In the genomic region with DNA sequence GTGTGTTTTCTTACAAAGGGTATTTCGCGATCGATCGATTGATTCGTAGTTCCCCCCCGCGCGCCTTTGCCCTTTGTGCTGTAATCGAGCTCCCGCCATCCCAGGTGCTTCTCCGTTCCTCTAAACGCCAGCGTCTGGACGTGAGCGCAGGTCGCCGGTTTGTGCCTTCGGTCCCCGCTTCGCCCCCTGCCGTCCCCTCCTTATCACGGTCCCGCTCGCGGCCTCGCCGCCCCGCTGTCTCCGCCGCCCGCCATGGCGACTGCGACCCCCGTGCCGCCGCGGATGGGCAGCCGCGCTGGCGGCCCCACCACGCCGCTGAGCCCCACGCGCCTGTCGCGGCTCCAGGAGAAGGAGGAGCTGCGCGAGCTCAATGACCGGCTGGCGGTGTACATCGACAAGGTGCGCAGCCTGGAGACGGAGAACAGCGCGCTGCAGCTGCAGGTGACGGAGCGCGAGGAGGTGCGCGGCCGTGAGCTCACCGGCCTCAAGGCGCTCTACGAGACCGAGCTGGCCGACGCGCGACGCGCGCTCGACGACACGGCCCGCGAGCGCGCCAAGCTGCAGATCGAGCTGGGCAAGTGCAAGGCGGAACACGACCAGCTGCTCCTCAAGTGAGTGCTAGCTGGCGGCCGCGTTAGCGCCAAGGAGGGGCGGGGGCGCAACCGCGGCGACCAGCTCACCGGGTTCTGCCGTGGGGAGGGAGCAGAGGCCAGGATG, we compare ENCODE assay signal across 8 cellular contexts. TPM values are rescaled to one million over a fixed set of nuclear protein-coding genes. Genes with fewer than 3 reads are reported as not detected.
DNase-seq lines count a peak whose midpoint lies in the region; ATAC-seq and TF ChIP-seq lines count a peak whose summit lies in the region.

No MANE protein-coding gene starts in this region.

- H3K36me3 Mint-ChIP-seq in activated T-helper 17 cell treated with anti-CD3 and anti-CD28 coated beads, Interleukin-2, amount 50 U/mL, for 72 hours (ENCODE audit: low read depth): peaks cover 43% of the 10 kb centered on the region
- H3K36me3 Mint-ChIP-seq in natural killer cell: no peaks in the 10 kb centered on the region

- no peaks in the 10 kb centered on the region for H3K27me3 ChIP-seq in OCI-LY3 (ENCODE audit: low read depth, low read length)

- H3K27me3 Mint-ChIP-seq in activated T-helper 17 cell treated with anti-CD3 and anti-CD28 coated beads, Interleukin-2, amount 50 U/mL, for 72 hours: no peaks in the 10 kb centered on the region
- H3K27me3 Mint-ChIP-seq in natural killer cell (ENCODE audit: low read depth in 2 of 2): no peaks in the 10 kb centered on the region

- H3K79me2 ChIP-seq in OCI-LY3 (ENCODE audit: low read length): peaks cover 53% of the 10 kb centered on the region

- H3K27ac Mint-ChIP-seq in activated T-helper 17 cell treated with anti-CD3 and anti-CD28 coated beads, Interleukin-2, amount 50 U/mL, for 72 hours: peak overlapping the region; percentile 96
- peak overlapping the region; percentile 93 to 99 for H3K27ac Mint-ChIP-seq in natural killer cell

- H3K27ac ChIP-seq in OCI-LY3 (ENCODE audit: low read length): peak overlapping the region; percentile 97

- H3K9ac ChIP-seq in OCI-LY3 (ENCODE audit: low read length): peak overlapping the region; percentile 100

- intact Hi-C loops in natural killer cell (cut with micrococcal nuclease): no loop called here

- TF ChIP-seq CTCF in OCI-LY3 (IDR thresholded peaks at IDR 0.05; ENCODE audit: low read depth, low read length) (no peak), fibroblast of mammary gland (conservative IDR thresholded peaks at IDR 0.05; ENCODE audit: control insufficient read depth, insufficient read depth, low read depth, low read length) (no peak), natural killer cell (IDR thresholded peaks at IDR 0.05) (no peak)

- peaks cover 31% of the 10 kb centered on the region for H4K20me1 ChIP-seq in OCI-LY3 (ENCODE audit: insufficient read depth, low read length)

- no peaks in the 10 kb centered on the region for H3K9me3 Mint-ChIP-seq in activated T-helper 17 cell treated with anti-CD3 and anti-CD28 coated beads, Interleukin-2, amount 50 U/mL, for 72 hours
- H3K9me3 Mint-ChIP-seq in natural killer cell: no peaks in the 10 kb centered on the region

- DNase-seq in DMS79 treated with DMSO at 0.1 percent for 48 hours (lab: John Stamatoyannopoulos, UW) (peak; percentile 16), DMS79 (lab: John Stamatoyannopoulos, UW) (no peak), fibroblast of mammary gland (ENCODE audit: low read depth) (peak; percentile 53), natural killer cell (no peak)
- peak; percentile 49 for DNase-seq in stimulated activated naive CD4-positive, alpha-beta T cell treated with Interleukin-2 at 50 U/mL for 16 hours (lab: John Stamatoyannopoulos, UW)

- H3K4me1 Mint-ChIP-seq in activated T-helper 17 cell treated with anti-CD3 and anti-CD28 coated beads, Interleukin-2, amount 50 U/mL, for 72 hours: peaks cover 5% of the 10 kb centered on the region
- H3K4me1 Mint-ChIP-seq in natural killer cell: peaks cover 25 to 28% of the 10 kb centered on the region in 2 donors

- peaks cover 17% of the 10 kb centered on the region for H3K36me3 ChIP-seq in OCI-LY3 (replicated peaks; ENCODE audit: low read depth, low read length)

- no peak overlapping the region; the same call in 1 of the 2 replicates for H2AFZ ChIP-seq in OCI-LY3 (ENCODE audit: low read depth, low read length)

- H3K4me1 ChIP-seq in OCI-LY3 (ENCODE audit: low read length): peaks cover 15% of the 10 kb centered on the region

- H3K9me3 ChIP-seq in OCI-LY3 (ENCODE audit: insufficient read depth, low read length): no peaks in the 10 kb centered on the region

- peak overlapping the region; percentile 77 for H3K4me2 ChIP-seq in OCI-LY3 (ENCODE audit: low read length)

- H3K4me3 Mint-ChIP-seq in activated T-helper 17 cell treated with anti-CD3 and anti-CD28 coated beads, Interleukin-2, amount 50 U/mL, for 72 hours: peak overlapping the region; percentile 93
- peak overlapping the region; percentile 97 for H3K4me3 Mint-ChIP-seq in natural killer cell

- peak overlapping the region; percentile 98 for H3K4me3 ChIP-seq in OCI-LY3 (ENCODE audit: low read length)
- H3K4me3 ChIP-seq in fibroblast of mammary gland (ENCODE audit: control insufficient read depth, low read depth, low read length): peak overlapping the region; percentile 92

- ATAC-seq in HG02798 (IDR thresholded peaks at IDR 0.05; ENCODE audit: poor library complexity, unreplicated experiment) (peak; percentile 17), natural killer cell (peak; percentile 32 to 56 (median 40))
- peak; percentile 22 for ATAC-seq in activated T-helper 17 cell treated with anti-CD3 and anti-CD28 coated beads, Interleukin-2, amount 50 U/mL, for 72 hours (replicated peaks)

RNA-seq across cellular contexts. Expression of a gene that starts 0.5 kb away (rescaled TPM):
- total RNA-seq in activated T-helper 17 cell treated with anti-CD3 and anti-CD28 coated beads, Interleukin-2, amount 50 U/mL, for 72 hours: 100 to 1,000 TPM; 105 to 208 TPM
- total RNA-seq in natural killer cell: 10 to 100 TPM; 31.2 to 57.8 (median 37.3) TPM

Comparison
In these comparisons a context has a peak if more than half of its experiments do, and no peak if none do; other contexts are left out.
1. DNase-seq: peak in DMS79 treated with DMSO at 0.1 percent for 48 hours (single experiment), fibroblast of mammary gland (single experiment) and stimulated activated naive CD4-positive, alpha-beta T cell treated with Interleukin-2 at 50 U/mL for 16 hours (single experiment); none in DMS79 (single experiment) and natural killer cell (single experiment).
2. Peak in every context shown above with its lines, with median percentiles within 50 percentile points of each other: ATAC-seq.